13 cellular contexts compared by ENCODE assay signal in genomic region chr3:141788750-141789149, GRCh38. TPM values are rescaled to one million over a fixed set of nuclear protein-coding genes. Genes with fewer than 3 reads are reported as not detected.
"Had no signal": no experiment of that assay in that cellular context is flagged by ENCODE, and none has a peak within 500 bp of the region (broad histone marks: within the 10 kb centered on the region; RNA-seq: fewer than 3 reads in every experiment).

No MANE protein-coding gene starts in this region.

RNA-seq across cellular contexts. Expression of gene GRK7, which starts 25.5 kb away (rescaled TPM):
- total RNA-seq: colonic mucosa, dermis microvascular lymphatic vessel endothelial cell, endodermal cell, esophagus mucosa, glomerular endothelial cell, kidney epithelial cell, left cardiac atrium, left lung, left ventricle myocardium superior, lower lobe of right lung, lung microvascular endothelial cell, mucosa of gallbladder had no signal
- polyA plus RNA-seq: keratinocyte had no signal
